1 cellular context compared by ENCODE assay signal in genomic region chr1:207748737-207749528, GRCh38.
TF ChIP-seq lines count a peak whose summit lies in the region.

No MANE protein-coding gene starts in this region.

TF ChIP-seq in HepG2, 621 proteins besides CTCF, POLR2A, EP300 and RAD21 (continued from another document):
- TF ChIP-seq SOX13 (IDR thresholded peaks at IDR 0.05) (no peak), SOX13 (CRISPR knock-in tag; conservative IDR thresholded peaks at IDR 0.05 in 1 of 2, IDR thresholded peaks at IDR 0.05 in 1 of 2) (peak in 1 of 2 experiments; percentile 36; a peak in 1 of 4 replicates), ZNF556 (CRISPR knock-in tag; IDR thresholded peaks at IDR 0.05; ENCODE audit: borderline replicate concordance) (no peak), HMG20A (CRISPR knock-in tag; IDR thresholded peaks at IDR 0.05; ENCODE audit: borderline replicate concordance) (peak; percentile 40; the same call in 1 of the 2 replicates), ZNF205 (CRISPR knock-in tag; IDR thresholded peaks at IDR 0.05) (peak; percentile 99), ZNF383 (CRISPR knock-in tag; IDR thresholded peaks at IDR 0.05; ENCODE audit: borderline replicate concordance) (no peak), ETV5 (CRISPR knock-in tag; IDR thresholded peaks at IDR 0.05; ENCODE audit: borderline replicate concordance) (peak; percentile 16; the same call in 1 of the 2 replicates), ZSCAN20 (CRISPR knock-in tag; IDR thresholded peaks at IDR 0.05; ENCODE audit: borderline replicate concordance) (no peak), HMG20B (CRISPR knock-in tag; conservative IDR thresholded peaks at IDR 0.05) (no peak)
- TF ChIP-seq, protein P1, sequence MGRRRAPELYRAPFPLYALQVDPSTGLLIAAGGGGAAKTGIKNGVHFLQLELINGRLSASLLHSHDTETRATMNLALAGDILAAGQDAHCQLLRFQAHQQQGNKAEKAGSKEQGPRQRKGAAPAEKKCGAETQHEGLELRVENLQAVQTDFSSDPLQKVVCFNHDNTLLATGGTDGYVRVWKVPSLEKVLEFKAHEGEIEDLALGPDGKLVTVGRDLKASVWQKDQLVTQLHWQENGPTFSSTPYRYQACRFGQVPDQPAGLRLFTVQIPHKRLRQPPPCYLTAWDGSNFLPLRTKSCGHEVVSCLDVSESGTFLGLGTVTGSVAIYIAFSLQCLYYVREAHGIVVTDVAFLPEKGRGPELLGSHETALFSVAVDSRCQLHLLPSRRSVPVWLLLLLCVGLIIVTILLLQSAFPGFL (CRISPR knock-in tag; IDR thresholded peaks at IDR 0.05) = no peak
TF ChIP-seq in HepG2: peak in this region for 14.
